14 cellular contexts compared by ENCODE assay signal in the genomic region with DNA sequence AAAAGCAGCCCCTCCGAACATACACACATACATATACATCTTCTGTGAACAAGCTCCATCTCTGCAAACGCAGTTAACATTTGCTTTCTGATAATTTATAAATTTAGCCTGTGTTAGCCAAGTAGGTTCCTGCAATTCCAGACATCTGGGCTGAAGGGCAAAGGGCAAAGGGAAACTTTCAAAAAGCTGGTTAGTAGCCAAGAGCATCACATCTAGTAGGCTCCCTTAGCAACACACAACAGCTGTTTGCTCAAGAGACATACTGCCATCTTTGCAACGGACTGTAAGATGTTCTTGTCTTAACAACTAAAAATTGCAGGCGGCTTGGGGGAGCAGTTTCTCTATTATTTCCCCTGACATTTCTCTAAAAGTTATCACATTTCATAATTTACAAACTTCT.
A peak's percentile ranks its signal among the peaks of the same experiment; 100 is the strongest.
DNase-seq lines count a peak whose midpoint lies in the region; ATAC-seq, FAIRE-seq and TF ChIP-seq lines count a peak whose summit lies in the region.
"Had no signal": no experiment of that assay in that cellular context is flagged by ENCODE, and none has a peak within 500 bp of the region (broad histone marks: within the 10 kb centered on the region; RNA-seq: fewer than 3 reads in every experiment).

No MANE protein-coding gene starts in this region.

- no peak overlapping the region for H2AK9ac ChIP-seq in IMR-90 (replicated peaks; ENCODE audit: low read depth, low read length, poor library complexity)

- CTCF ChIA-PET in IMR-90 (lab: Yijun Ruan, JAX) (interaction anchor here (1.4 kb wide), 1 partner anchor 18 kb away, joined by 4 read pairs; no protein-coding TSS in a partner anchor), endothelial cell of umbilical vein (lab: Charles Lee) (interaction anchor here (0.8 to 2.3 kb wide), 8 partner anchors 8 to 231 kb away, joined by 3 to 12 read pairs (median 4); no protein-coding TSS in a partner anchor)

- peaks cover 21% of the 10 kb centered on the region for H3K4me1 ChIP-seq in IMR-90 (ENCODE audit: control insufficient read depth, insufficient read depth, low read length)
- H3K4me1 ChIP-seq in endothelial cell of umbilical vein (ENCODE audit: control insufficient read depth, extremely low read depth, insufficient read depth, low read length): peaks cover 22% of the 10 kb centered on the region
- H3K4me1 ChIP-seq in keratinocyte (ENCODE audit: control insufficient read depth, extremely low read depth, insufficient read depth, low read length): peaks cover 44% of the 10 kb centered on the region
- H3K4me1 ChIP-seq in gastrocnemius medialis: peaks cover 54 to 72% of the 10 kb centered on the region in 2 donors
- peaks cover 41% of the 10 kb centered on the region for H3K4me1 ChIP-seq in foreskin keratinocyte

- H2BK5ac ChIP-seq in IMR-90 (ENCODE audit: low read depth, low read length, poor library complexity, severe bottlenecking): no peak overlapping the region

- no peak overlapping the region for H2BK20ac ChIP-seq in IMR-90 (ENCODE audit: low read depth, low read length)

- H3K27me3 ChIP-seq in IMR-90 (ENCODE audit: control insufficient read depth, insufficient read depth, low read length) (no peaks in the 10 kb centered on the region), endothelial cell of umbilical vein (ENCODE audit: control insufficient read depth in 2 of 2, insufficient read depth in 2 of 2, low read length in 2 of 2) (no peaks in the 10 kb centered on the region), keratinocyte (ENCODE audit: control insufficient read depth, extremely low read depth, insufficient read depth, low read length) (no peaks in the 10 kb centered on the region), gastrocnemius medialis (no peaks in the 10 kb centered on the region), foreskin keratinocyte (no peaks in the 10 kb centered on the region)

- no peak overlapping the region for H4K91ac ChIP-seq in IMR-90 (ENCODE audit: insufficient read depth, low read depth, low read length)

- H3K23ac ChIP-seq in IMR-90 (ENCODE audit: low read depth, low read length): no peak overlapping the region

- no peak overlapping the region for H3K14ac ChIP-seq in IMR-90 (replicated peaks; ENCODE audit: low read depth, low read length)

- no peak overlapping the region for H3K27ac ChIP-seq in IMR-90 (ENCODE audit: insufficient read depth, low read length)
- no peak overlapping the region for H3K27ac ChIP-seq in endothelial cell of umbilical vein (ENCODE audit: insufficient read depth, low read depth, low read length)
- peak overlapping the region; percentile 93 for H3K27ac ChIP-seq in keratinocyte (ENCODE audit: control insufficient read depth, insufficient read depth, low read length)
- H3K27ac ChIP-seq in gastrocnemius medialis: peak overlapping the region in 3 of 4 donors; percentile 79 to 88 (median 86)
- H3K27ac ChIP-seq in foreskin keratinocyte: no peak overlapping the region
- H3K27ac ChIP-seq: WERI-Rb-1 had no signal

- H3K36me3 ChIP-seq in IMR-90 (ENCODE audit: control insufficient read depth, insufficient read depth, low read length) (no peaks in the 10 kb centered on the region), endothelial cell of umbilical vein (ENCODE audit: control insufficient read depth in 2 of 2, extremely low read depth in 1 of 2, insufficient read depth in 2 of 2, low read length in 2 of 2) (no peaks in the 10 kb centered on the region), keratinocyte (ENCODE audit: control insufficient read depth in 2 of 2, extremely low read depth in 1 of 2, insufficient read depth in 2 of 2, low read length in 2 of 2) (no peaks in the 10 kb centered on the region), gastrocnemius medialis (no peaks in the 10 kb centered on the region)
- H3K36me3 ChIP-seq: WERI-Rb-1 had no signal

- H2BK15ac ChIP-seq in IMR-90 (ENCODE audit: low read depth, low read length): no peak overlapping the region

- intact Hi-C loops in IMR-90 (cut with micrococcal nuclease) (loop anchor here (5.0 kb wide), 1 partner anchor 41 kb away; no protein-coding TSS in a partner anchor), endothelial cell of umbilical vein (cut with micrococcal nuclease) (no loop called here), gastrocnemius medialis (cut with DNase I; ENCODE audit: low total_unique reads) (loop anchor here (1.0 kb wide), 1 partner anchor 44 kb away; no protein-coding TSS in a partner anchor), left colon (cut with DNase I, micrococcal nuclease) (no loop called here)

- DNase-seq in IMR-90 (peak; percentile 43), endothelial cell of umbilical vein (ENCODE audit: low read depth, low spot score) (peak; percentile 40), keratinocyte (ENCODE audit: low read depth, low spot score) (no peak), gastrocnemius medialis (no peak), SHP77 (lab: John Stamatoyannopoulos, UW) (no peak), left colon (no peak), foreskin keratinocyte (no peak)
- no peak for DNase-seq in effector CD8-positive, alpha-beta T cell (lab: John Stamatoyannopoulos, UW)
- DNase-seq: activated naive CD4-positive, alpha-beta T cell treated with anti-CD3 and anti-CD28 coated beads for 36 hours; MV-4-11; NCI-H226; stimulated activated CD4-positive, alpha-beta T cell treated with anti-CD3 and anti-CD28 coated beads, Interleukin-12 subunit alpha, Interleukin-12 subunit beta, amount 100 ng/mL, for 4 hours; WERI-Rb-1 had no signal

- H4K8ac ChIP-seq in IMR-90 (ENCODE audit: low read depth in 2 of 2, low read length in 2 of 2): no peak overlapping the region

- no peak overlapping the region for H3K4me2 ChIP-seq in IMR-90 (ENCODE audit: low read depth, low read length)
- H3K4me2 ChIP-seq in endothelial cell of umbilical vein (ENCODE audit: insufficient read depth, low read length): no peak overlapping the region
- H3K4me2 ChIP-seq in keratinocyte (ENCODE audit: control insufficient read depth, extremely low read depth, insufficient read depth, low read depth, low read length): no peak overlapping the region

- TF ChIP-seq CTCF in IMR-90 (conservative IDR thresholded peaks at IDR 0.05; ENCODE audit: low read depth, low read length): no peak
- no peak for TF ChIP-seq CTCF in endothelial cell of umbilical vein (IDR thresholded peaks at IDR 0.05; ENCODE audit: extremely low read depth in 1 of 2, insufficient read depth in 1 of 2, low read depth in 1 of 2, low read length in 2 of 2)
- no peak for TF ChIP-seq CTCF in keratinocyte (optimal IDR thresholded peaks at IDR 0.05 in 1 of 3, IDR thresholded peaks at IDR 0.05 in 1 of 3, conservative IDR thresholded peaks at IDR 0.05 in 1 of 3; ENCODE audit: extremely low read depth in 1 of 3, insufficient read depth in 2 of 3, low read length in 3 of 3)
- no peak for TF ChIP-seq CTCF in gastrocnemius medialis (IDR thresholded peaks at IDR 0.05 in 4 of 5, conservative IDR thresholded peaks at IDR 0.05 in 1 of 5)
- TF ChIP-seq CTCF in foreskin keratinocyte (conservative IDR thresholded peaks at IDR 0.05): no peak

- H3K9me3 ChIP-seq in IMR-90 (ENCODE audit: control insufficient read depth, insufficient read depth, low read length) (no peaks in the 10 kb centered on the region), endothelial cell of umbilical vein (replicated peaks; ENCODE audit: control insufficient read depth, insufficient read depth, low read length) (no peaks in the 10 kb centered on the region), keratinocyte (ENCODE audit: control insufficient read depth, low read depth, low read length) (no peaks in the 10 kb centered on the region), gastrocnemius medialis (no peaks in the 10 kb centered on the region)

- no peak overlapping the region for H3K18ac ChIP-seq in IMR-90 (ENCODE audit: low read depth, low read length)

- peaks cover 35% of the 10 kb centered on the region for H3K79me2 ChIP-seq in endothelial cell of umbilical vein (ENCODE audit: control insufficient read depth, insufficient read depth, low read length)
- H3K79me2 ChIP-seq in keratinocyte (ENCODE audit: control insufficient read depth, insufficient read depth, low read length): peaks cover 64% of the 10 kb centered on the region

- no peak for TF ChIP-seq RAD21 in IMR-90 (IDR thresholded peaks at IDR 0.05; ENCODE audit: low read length)

- H3K56ac ChIP-seq in IMR-90 (ENCODE audit: extremely low read depth, insufficient read depth, low read length): no peak overlapping the region

- WGBS in IMR-90 (ENCODE audit: extremely low coverage in 2 of 2, insufficient read length in 1 of 2), 2 experiments: no CpG with 5 or more reads among the region's 4 CpGs

- POLR2A ChIA-PET in IMR-90 (lab: Charles Lee; ENCODE audit: unreplicated experiment): no interaction called here
- POLR2A ChIA-PET in endothelial cell of umbilical vein (lab: Charles Lee): no interaction called here

- H2BK120ac ChIP-seq in IMR-90 (ENCODE audit: low read depth, low read length): no peak overlapping the region

- TF ChIP-seq POLR2A in IMR-90 (IDR thresholded peaks at IDR 0.05; ENCODE audit: low read depth, low read length): no peak
- no peak for TF ChIP-seq POLR2A in endothelial cell of umbilical vein (IDR thresholded peaks at IDR 0.05; ENCODE audit: low read depth, low read length)
- TF ChIP-seq POLR2A in gastrocnemius medialis (IDR thresholded peaks at IDR 0.05): no peak

- FAIRE-seq in endothelial cell of umbilical vein (lab: Jason Lieb, UNC): peak; percentile 24
- no peak for FAIRE-seq in keratinocyte (lab: Jason Lieb, UNC)
- FAIRE-seq: islet of Langerhans had no signal

- H4K20me1 ChIP-seq in IMR-90 (ENCODE audit: insufficient read depth, low read length): peaks cover 57% of the 10 kb centered on the region
- H4K20me1 ChIP-seq in endothelial cell of umbilical vein (replicated peaks; ENCODE audit: control insufficient read depth, extremely low read depth, insufficient read depth, low read length): peaks cover 2% of the 10 kb centered on the region
- no peaks in the 10 kb centered on the region for H4K20me1 ChIP-seq in keratinocyte (ENCODE audit: control insufficient read depth, extremely low read depth, insufficient read depth, low read length)

- peaks cover 52 to 88% of the 10 kb centered on the region in 2 experiments for H3K79me1 ChIP-seq in IMR-90 (ENCODE audit: low read depth in 1 of 2, low read length in 2 of 2)

- no peak overlapping the region for H3K4ac ChIP-seq in IMR-90 (ENCODE audit: low read depth, low read length)

- no peak for ATAC-seq in IMR-90 (ENCODE audit: low read depth)
- ATAC-seq in gastrocnemius medialis: peak in 1 of 2 donors; percentile 20
- no peak for ATAC-seq in left colon
- ATAC-seq in foreskin keratinocyte: no peak

- H3K9ac ChIP-seq in IMR-90 (ENCODE audit: low read depth, low read length): no peak overlapping the region
- no peak overlapping the region for H3K9ac ChIP-seq in endothelial cell of umbilical vein (replicated peaks; ENCODE audit: extremely low read depth, insufficient read depth, low read length)
- no peak overlapping the region for H3K9ac ChIP-seq in keratinocyte (ENCODE audit: control insufficient read depth, extremely low read depth, insufficient read depth, low read length)

- H3K4me3 ChIP-seq in IMR-90 (ENCODE audit: insufficient read depth, low read depth, low read length): no peak overlapping the region
- H3K4me3 ChIP-seq in endothelial cell of umbilical vein (replicated peaks in 1 of 3; ENCODE audit: insufficient read depth in 1 of 3, low read depth in 1 of 3, low read length in 3 of 3): no peak overlapping the region
- no peak overlapping the region for H3K4me3 ChIP-seq in keratinocyte (ENCODE audit: control insufficient read depth in 2 of 3, extremely low read depth in 1 of 3, insufficient read depth in 2 of 3, low read depth in 1 of 3, low read length in 3 of 3)
- peak overlapping the region; percentile 32 to 55 (median 52) for H3K4me3 ChIP-seq in gastrocnemius medialis

- no peak overlapping the region for H2AK5ac ChIP-seq in IMR-90 (ENCODE audit: low read depth, low read length)

- H3K9me1 ChIP-seq in IMR-90 (ENCODE audit: insufficient read depth, low read length) (peaks cover 28% of the 10 kb centered on the region), endothelial cell of umbilical vein (replicated peaks; ENCODE audit: control insufficient read depth, extremely low read depth, insufficient read depth, low read length) (no peaks in the 10 kb centered on the region), keratinocyte (ENCODE audit: control insufficient read depth, extremely low read depth, insufficient read depth, low read length) (no peaks in the 10 kb centered on the region)

- no peak overlapping the region for H4K5ac ChIP-seq in IMR-90 (ENCODE audit: low read depth, low read length)

- H2AFZ ChIP-seq in IMR-90 (replicated peaks; ENCODE audit: low read length, poor library complexity) (no peak overlapping the region), endothelial cell of umbilical vein (ENCODE audit: low read depth, low read length) (no peak overlapping the region), keratinocyte (ENCODE audit: control insufficient read depth, low read length) (no peak overlapping the region)

- in situ Hi-C loops in IMR-90 (cut with MboI; ENCODE audit: low sequenced_read_pairs) (no loop called here), gastrocnemius medialis (cut with MboI; ENCODE audit: low sequenced_read_pairs in 4 of 4) (no loop called here)

- dilution Hi-C loops in IMR-90 (cut with HindIII; ENCODE audit: low sequenced_read_pairs, unreplicated experiment): no loop called here
- dilution Hi-C loops in endothelial cell of umbilical vein (cut with MboI; ENCODE audit: extremely low pct_ligation_motif_present, low sequenced_read_pairs): no loop called here
- dilution Hi-C loops in keratinocyte (cut with MboI; ENCODE audit: extremely low pct_ligation_motif_present, low sequenced_read_pairs): no loop called here

- no TSS peak for BruUV-seq in IMR-90 (replicated peaks; lab: Mats Ljungman, UMichigan)
- BruUV-seq in endothelial cell of umbilical vein (replicated peaks; lab: Mats Ljungman, UMichigan): no TSS peak

Comparison
In these comparisons a context has a peak if more than half of its experiments do, and no peak if none do; other contexts are left out.
1. DNase-seq: peak in IMR-90 (single experiment) and endothelial cell of umbilical vein (single experiment); none in keratinocyte (single experiment), gastrocnemius medialis (0 of 2), SHP77 (0 of 2), effector CD8-positive, alpha-beta T cell (single experiment), left colon (0 of 2) and foreskin keratinocyte (0 of 2).
2. H3K27ac ChIP-seq: peak in keratinocyte (single experiment) and gastrocnemius medialis (3 of 4); none in IMR-90 (single experiment), endothelial cell of umbilical vein (single experiment) and foreskin keratinocyte (single experiment).
3. H3K4me3 ChIP-seq: peak in gastrocnemius medialis (4 of 4); none in IMR-90 (single experiment), endothelial cell of umbilical vein (0 of 3) and keratinocyte (0 of 3).
4. intact Hi-C loops: an anchor here in IMR-90 (5.0 kb wide) and gastrocnemius medialis (1.0 kb wide); none called in endothelial cell of umbilical vein and left colon.